14 cellular contexts compared by ENCODE assay signal in the genomic region with DNA sequence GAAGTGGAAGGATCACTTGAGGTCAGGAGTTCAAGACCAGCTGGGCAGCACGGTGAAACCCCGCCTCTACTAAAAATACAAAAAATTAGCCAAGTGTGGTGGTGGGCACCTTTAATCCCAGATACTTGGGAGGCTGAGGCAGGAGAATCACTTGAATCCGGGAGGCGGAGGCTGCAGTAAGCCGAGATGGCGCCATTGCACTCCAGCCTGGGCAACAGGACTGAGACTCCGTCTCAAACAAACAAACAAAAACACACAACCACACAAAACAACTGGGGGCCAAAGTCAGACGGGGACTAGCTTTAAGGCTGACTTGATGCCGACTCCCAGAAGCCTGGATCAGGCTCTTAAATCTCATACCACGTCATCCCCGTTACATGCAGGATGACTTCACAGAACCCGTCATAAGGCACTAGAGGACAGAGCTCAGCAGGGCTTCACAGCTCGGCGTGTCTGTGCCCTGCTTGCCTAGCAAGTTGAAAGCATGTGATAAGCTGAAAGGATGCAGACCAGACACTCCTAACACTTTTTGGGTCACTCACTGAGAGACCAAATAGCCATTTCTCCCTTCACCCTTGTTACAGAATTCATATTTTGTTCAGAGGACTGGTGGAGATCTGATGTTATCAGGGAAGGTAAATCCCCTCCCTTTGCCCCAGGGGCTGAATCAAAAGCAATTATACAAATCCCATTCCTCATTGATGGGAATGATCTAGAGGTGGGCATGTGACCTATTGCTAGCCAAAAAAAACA.
DNase-seq lines count a peak whose midpoint lies in the region; ATAC-seq and TF ChIP-seq lines count a peak whose summit lies in the region.
"Had no signal": no experiment of that assay in that cellular context is flagged by ENCODE, and none has a peak within 500 bp of the region (broad histone marks: within the 10 kb centered on the region; RNA-seq: fewer than 3 reads in every experiment).

No MANE protein-coding gene starts in this region.

- H3K36me3 ChIP-seq in heart left ventricle (no peaks in the 10 kb centered on the region), mucosa of rectum (ENCODE audit: control insufficient read depth in 2 of 2, insufficient read depth in 2 of 2, low read length in 2 of 2) (no peaks in the 10 kb centered on the region)
- H3K36me3 ChIP-seq: right lobe of liver had no signal

- intact Hi-C loops in heart left ventricle (cut with DNase I) (loop anchor here in 6 of 10 donors (5.0 to 10.0 kb wide), 2 partner anchors 63 to 65 kb away; partner anchors contain the start of gene GAB2 (in 6 of the 6)), Right ventricle myocardium superior (cut with DNase I) (no loop called here)

- H3K27ac ChIP-seq in heart left ventricle, result peak overlapping the region in 11 of 12 donors; percentile 18 to 96 (median 80)
- H3K27ac ChIP-seq in caudate nucleus (ENCODE audit: low read depth, low read length), result peak overlapping the region; percentile 27
- H3K27ac ChIP-seq in mucosa of rectum (ENCODE audit: low read depth in 2 of 2, low read length in 2 of 2), result peak overlapping the region; percentile 49 to 81

- 69 to 77% (median 71%) methylated on average over 13 to 14 of the region's 14 CpGs for WGBS in heart left ventricle, 4 donors

- H3K9ac ChIP-seq in mucosa of rectum (ENCODE audit: low read depth in 1 of 2, low read length in 2 of 2), result no peak overlapping the region

- no peak overlapping the region for H3K4me3 ChIP-seq in heart left ventricle
- no peak overlapping the region for H3K4me3 ChIP-seq in mucosa of rectum (ENCODE audit: low read length in 2 of 2)
- H3K4me3 ChIP-seq: right lobe of liver had no signal

- no peaks in the 10 kb centered on the region for H3K27me3 ChIP-seq in heart left ventricle
- no peaks in the 10 kb centered on the region for H3K27me3 ChIP-seq in mucosa of rectum (ENCODE audit: control insufficient read depth in 2 of 2, insufficient read depth in 2 of 2, low read length in 2 of 2)
- H3K27me3 ChIP-seq: right lobe of liver had no signal

- H3K4me1 ChIP-seq in heart left ventricle (peaks cover 0 to 83% (median 67%) of the 10 kb centered on the region in 12 donors), mucosa of rectum (ENCODE audit: control insufficient read depth in 2 of 2, insufficient read depth in 2 of 2, low read length in 2 of 2) (peaks cover 19 to 33% of the 10 kb centered on the region in 2 donors)

- DNase-seq in heart left ventricle (peak in 1 of 5 donors; percentile 20), Right ventricle myocardium superior (no peak), caudate nucleus (lab: John Stamatoyannopoulos, UW) (no peak), NCI-H1930 (lab: John Stamatoyannopoulos, UW) (no peak), COLO829 (ENCODE audit: low spot score) (no peak)
- DNase-seq in stimulated activated naive CD8-positive, alpha-beta T cell treated with anti-CD3 and anti-CD28 coated beads, Interleukin-15, Interleukin-2, amounts not matched to agents 100 U/mL and 50 U/mL, for 24 hours, result no peak
- DNase-seq: activated CD4-positive, alpha-beta T cell treated with anti-CD3 and anti-CD28 coated beads, Interleukin-2, amount 10 ng/mL, durations not matched to agents 24 days and 14 days; activated effector memory CD4-positive, alpha-beta T cell treated with anti-CD3 and anti-CD28 coated beads, Interleukin-2, amount 50 U/mL, for 16 hours; EL; H9; NCI-H1105; right lobe of liver had no signal

- no peaks in the 10 kb centered on the region for H3K9me3 ChIP-seq in heart left ventricle
- no peaks in the 10 kb centered on the region for H3K9me3 ChIP-seq in mucosa of rectum (ENCODE audit: control insufficient read depth in 2 of 2, low read length in 2 of 2)
- H3K9me3 ChIP-seq: right lobe of liver had no signal

- TF ChIP-seq CTCF in heart left ventricle (IDR thresholded peaks at IDR 0.05), result no peak

- no peak for TF ChIP-seq POLR2A in heart left ventricle (IDR thresholded peaks at IDR 0.05)

- peak in 3 of 4 donors; percentile 31 to 47 (median 38) for ATAC-seq in heart left ventricle
- no peak for ATAC-seq in Right ventricle myocardium superior (ENCODE audit: poor library complexity)
- ATAC-seq in HG02970 (IDR thresholded peaks at IDR 0.05; ENCODE audit: low FRiP score, unreplicated experiment), result no peak
- no peak for ATAC-seq in stimulated activated naive CD8-positive, alpha-beta T cell treated with anti-CD3 and anti-CD28 coated beads, Interleukin-15, Interleukin-2, amounts not matched to agents 100 U/mL and 50 U/mL, for 24 hours

Comparison
In these comparisons a context has a peak if more than half of its experiments do, and no peak if none do; other contexts are left out.
1. ATAC-seq: peak in heart left ventricle (3 of 4); none in Right ventricle myocardium superior (single experiment), HG02970 (single experiment) and stimulated activated naive CD8-positive, alpha-beta T cell treated with anti-CD3 and anti-CD28 coated beads, Interleukin-15, Interleukin-2, amounts not matched to agents 100 U/mL and 50 U/mL, for 24 hours (single experiment).
2. H3K27ac ChIP-seq: peak in every context shown above with its lines; median percentile 80 in heart left ventricle; 65 in mucosa of rectum; 27 in caudate nucleus.